ENCODE assay signal across 10 cellular contexts in the genomic region with DNA sequence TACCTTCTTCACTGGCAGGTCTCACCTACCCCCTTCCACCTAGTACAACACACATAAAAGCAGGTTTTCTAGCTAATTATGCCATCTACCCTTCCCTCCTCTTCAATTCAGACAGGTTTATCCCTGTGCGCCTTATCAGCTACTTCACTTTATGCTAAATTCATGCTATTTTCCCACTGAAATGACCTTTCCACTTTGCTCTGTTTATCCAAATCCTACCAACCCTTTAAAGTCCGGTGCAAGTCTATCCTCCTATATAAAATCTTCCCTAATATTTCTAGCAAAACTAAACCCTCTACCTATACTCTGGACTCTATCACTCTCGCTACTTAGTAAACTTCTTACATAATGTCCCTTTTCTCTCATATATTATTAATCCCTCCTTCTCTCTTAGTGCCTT.
"Had no signal": no experiment of that assay in that cellular context is flagged by ENCODE, and none has a peak within 500 bp of the region (broad histone marks: within the 10 kb centered on the region; RNA-seq: fewer than 3 reads in every experiment).

No MANE protein-coding gene starts in this region.

- H3K9ac ChIP-seq: GM23248 had no signal

- FAIRE-seq: H1 had no signal

- H3K4me2 ChIP-seq: GM23338 had no signal

- H3K36me3 ChIP-seq: HAP-1 had no signal

- H3K27ac ChIP-seq: GM23248 had no signal

- ATAC-seq: GM23338, HCT116 had no signal

- H2AFZ ChIP-seq: GM23248, GM23338 had no signal

- H3K9me3 ChIP-seq: HAP-1 had no signal

- H3K4me3 ChIP-seq: GM23248, GM23338, HAP-1 had no signal

- DNase-seq: GM23248, GOT3, H7, H9, HCEC 1CT, HFFc6 had no signal
